ENCODE assay signal across 8 cellular contexts in genomic region chr3:15429080-15429479, GRCh38. TPM values are rescaled to one million over a fixed set of nuclear protein-coding genes. Genes with fewer than 3 reads are reported as not detected.
A peak's percentile ranks its signal among the peaks of the same experiment; 100 is the strongest.
DNase-seq lines count a peak whose midpoint lies in the region; ATAC-seq and TF ChIP-seq lines count a peak whose summit lies in the region.

No MANE protein-coding gene starts in this region.

- no peak overlapping the region for H2AFZ ChIP-seq in GM23248

- peaks cover 19% of the 10 kb centered on the region for H3K4me1 ChIP-seq in GM23248 (ENCODE audit: insufficient read depth)

- in situ Hi-C loops in GM23248 (cut with MboI) = loop anchor here (10.0 kb wide), 1 partner anchor 126 kb away; no protein-coding TSS in a partner anchor

- H3K9me3 ChIP-seq in GM23248 (ENCODE audit: low read depth) (no peaks in the 10 kb centered on the region), SK-N-MC (ENCODE audit: low read depth, low read length) (no peaks in the 10 kb centered on the region)

- intact Hi-C loops in sciatic nerve (cut with DNase I) = no loop called here

- no peaks in the 10 kb centered on the region for H3K9me2 ChIP-seq in GM23248 (ENCODE audit: insufficient read depth)

- peaks cover 14% of the 10 kb centered on the region; the same call in 1 of the 2 replicates for H3F3A ChIP-seq in GM23248 (ENCODE audit: insufficient read depth)

- 73% methylated on average over 6 of the region's 6 CpGs for WGBS in GM23248 (ENCODE audit: low coverage in 1 of 2, low lambda C conversion rate in 2 of 2, missing lambda C conversion rate in 2 of 2), 2 experiments

- peak overlapping the region; percentile 96 for H3K4me2 ChIP-seq in GM23248 (ENCODE audit: unreplicated experiment)

- no peaks in the 10 kb centered on the region for H3K27me3 ChIP-seq in GM23248 (replicated peaks; ENCODE audit: insufficient read depth)

- DNase-seq in GM23248 (no peak), SK-N-MC (ENCODE audit: low read depth, low spot score) (no peak), epithelial cell of proximal tubule (ENCODE audit: low read depth) (no peak), retinal pigment epithelial cell (ENCODE audit: low read depth) (no peak), hypothalamus (lab: John Stamatoyannopoulos, UW) (no peak), dedifferentiated amniotic fluid mesenchymal stem cell (ENCODE audit: extremely low spot score) (no peak), sciatic nerve (ENCODE audit: low spot score) (no peak)

- H3K79me2 ChIP-seq in GM23248 (ENCODE audit: insufficient read depth) = peaks cover 92% of the 10 kb centered on the region

- no peaks in the 10 kb centered on the region for H4K20me1 ChIP-seq in GM23248 (ENCODE audit: insufficient read depth)

- peaks cover 35% of the 10 kb centered on the region for H3K36me3 ChIP-seq in GM23248 (ENCODE audit: low read depth)
- peaks cover 6% of the 10 kb centered on the region; the same call in 1 of the 2 replicates for H3K36me3 ChIP-seq in SK-N-MC (ENCODE audit: insufficient read depth, low read length)

- ATAC-seq in GM18519 (IDR thresholded peaks at IDR 0.05; ENCODE audit: low FRiP score, unreplicated experiment) (no peak), sciatic nerve (no peak)

- TF ChIP-seq CTCF in epithelial cell of proximal tubule (conservative IDR thresholded peaks at IDR 0.05; ENCODE audit: low read depth, low read length) (no peak), retinal pigment epithelial cell (conservative IDR thresholded peaks at IDR 0.05; ENCODE audit: low read depth, low read length) (no peak)

- H3K9ac ChIP-seq in GM23248 (peak overlapping the region; percentile 95), SK-N-MC (ENCODE audit: insufficient read length) (peak overlapping the region; percentile 32)

- H3K27ac ChIP-seq in GM23248 (peak overlapping the region; percentile 92), SK-N-MC (no peak overlapping the region)

- H3K4me3 ChIP-seq in GM23248 (peak overlapping the region; percentile 99), SK-N-MC (peak overlapping the region; percentile 87), epithelial cell of proximal tubule (ENCODE audit: low read depth, low read length) (peak overlapping the region; percentile 99), retinal pigment epithelial cell (ENCODE audit: low read length) (peak overlapping the region; percentile 98)

RNA-seq across cellular contexts. Expression of gene EAF1, which starts 1.7 kb away (rescaled TPM):
- total RNA-seq in GM23248 (2014; rRNA removed; shearing (Covaris generic)) = 16.9 and 20.9 TPM in 2 replicates
- 7.1 and 7.2 TPM in 2 replicates for polyA plus RNA-seq in GM23248 (2016; fragmentation: Nextera tagmentation; extraction: Ambion mirVana)
- total RNA-seq in epithelial cell of proximal tubule (16.3 and 19.1 TPM in 2 replicates), sciatic nerve (14.4 TPM)

RNA-seq across cellular contexts. Expression of gene METTL6, which starts 1.7 kb away (rescaled TPM):
- 24.2 and 30.9 TPM in 2 replicates for total RNA-seq in GM23248 (2014; rRNA removed; shearing (Covaris generic))
- 20.8 and 21.6 TPM in 2 replicates for polyA plus RNA-seq in GM23248 (2016; fragmentation: Nextera tagmentation; extraction: Ambion mirVana)
- 13.0 and 17.7 TPM in 2 replicates for total RNA-seq in epithelial cell of proximal tubule
- total RNA-seq in sciatic nerve = 21.5 TPM
